18 cellular contexts compared by ENCODE assay signal in the genomic region with DNA sequence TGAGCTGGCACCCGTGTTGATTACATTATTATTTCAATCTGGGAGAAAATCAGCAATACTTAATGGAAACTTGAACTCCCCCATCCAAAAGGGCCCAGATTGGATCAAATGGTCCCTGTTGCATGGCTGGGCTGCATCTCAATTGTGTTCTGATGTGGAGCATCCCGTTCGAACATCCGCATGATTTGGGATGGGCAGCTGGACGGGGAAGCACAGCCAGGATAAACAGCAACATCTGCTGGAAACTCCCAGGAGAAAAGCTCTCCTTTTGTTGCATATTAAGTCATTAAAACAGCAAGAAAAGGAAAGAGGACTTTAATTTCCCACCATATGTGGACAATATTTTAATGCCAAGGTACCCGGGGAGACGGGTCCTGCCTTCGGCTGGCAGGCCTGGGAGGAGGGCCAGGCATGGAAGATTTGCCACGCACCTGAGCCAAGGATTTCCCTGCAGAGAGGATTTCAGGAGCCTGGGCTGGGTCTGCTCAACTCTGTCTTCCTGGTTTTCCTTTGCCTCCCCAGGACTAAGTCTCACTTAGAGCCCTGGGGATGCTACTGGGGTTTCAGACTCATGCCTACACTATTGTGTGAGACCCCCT. TPM values are rescaled to one million over a fixed set of nuclear protein-coding genes. Genes with fewer than 3 reads are reported as not detected.
DNase-seq lines count a peak whose midpoint lies in the region; ATAC-seq and TF ChIP-seq lines count a peak whose summit lies in the region.
"Had no signal": no experiment of that assay in that cellular context is flagged by ENCODE, and none has a peak within 500 bp of the region (broad histone marks: within the 10 kb centered on the region; RNA-seq: fewer than 3 reads in every experiment).

No MANE protein-coding gene starts in this region.

- no peak for TF ChIP-seq CTCF in osteoblast (IDR thresholded peaks at IDR 0.05; ENCODE audit: extremely low read depth, low read depth, low read length)

- no peak overlapping the region for H3K27ac ChIP-seq in osteoblast (ENCODE audit: low read depth, low read length)
- H3K27ac ChIP-seq: 22Rv1, SJCRH30 had no signal

- no peaks in the 10 kb centered on the region for H3K79me2 ChIP-seq in osteoblast (ENCODE audit: insufficient read depth, low read length)

- no peak overlapping the region for H3K4me3 Mint-ChIP-seq in activated T-helper 2 cell treated with anti-CD3 and anti-CD28 coated beads, Interferon-gamma antibody, Interleukin-2, Interleukin-4, amounts not matched to agents 10 μg/mL and 5 μg/mL and 100 μg/mL, durations not matched to agents 14 hours and 24 hours and 36 hours (ENCODE audit: low read depth)
- H3K4me3 Mint-ChIP-seq: CD8-positive, alpha-beta memory T cell had no signal

- no peaks in the 10 kb centered on the region for H3K9me3 ChIP-seq in osteoblast (ENCODE audit: low read depth, low read length)
- H3K9me3 ChIP-seq: MG63 had no signal

- no peaks in the 10 kb centered on the region for H3K4me1 ChIP-seq in osteoblast (ENCODE audit: insufficient read depth, low read length)
- H3K4me1 ChIP-seq: SJCRH30 had no signal

- H4K20me1 ChIP-seq in osteoblast (ENCODE audit: insufficient read depth, low read length): no peaks in the 10 kb centered on the region

- no peaks in the 10 kb centered on the region for H3K36me3 Mint-ChIP-seq in activated T-helper 2 cell treated with anti-CD3 and anti-CD28 coated beads, Interferon-gamma antibody, Interleukin-2, Interleukin-4, amounts not matched to agents 10 μg/mL and 5 μg/mL and 100 μg/mL, durations not matched to agents 14 hours and 24 hours and 36 hours (ENCODE audit: low read depth)
- H3K36me3 Mint-ChIP-seq: CD8-positive, alpha-beta memory T cell had no signal

- H3K27me3 Mint-ChIP-seq in activated T-helper 2 cell treated with anti-CD3 and anti-CD28 coated beads, Interferon-gamma antibody, Interleukin-2, Interleukin-4, amounts not matched to agents 10 μg/mL and 5 μg/mL and 100 μg/mL, durations not matched to agents 14 hours and 24 hours and 36 hours (ENCODE audit: low read depth): no peaks in the 10 kb centered on the region

- no peaks in the 10 kb centered on the region for H3K27me3 ChIP-seq in osteoblast (ENCODE audit: insufficient read depth, low read length)
- H3K27me3 ChIP-seq: MG63, SJCRH30 had no signal

- no peaks in the 10 kb centered on the region for H3K36me3 ChIP-seq in osteoblast (ENCODE audit: insufficient read depth, low read length)
- H3K36me3 ChIP-seq: MG63, SJCRH30 had no signal

- intact Hi-C loops in activated T-helper 2 cell treated with anti-CD3 and anti-CD28 coated beads, Interferon-gamma antibody, Interleukin-2, Interleukin-4, amounts not matched to agents 10 μg/mL and 5 μg/mL and 100 μg/mL, durations not matched to agents 14 hours and 24 hours and 36 hours (cut with micrococcal nuclease): no loop called here

- H2AFZ ChIP-seq in osteoblast (ENCODE audit: low read length): no peak overlapping the region

- no peak overlapping the region for H3K4me3 ChIP-seq in osteoblast (ENCODE audit: insufficient read depth, low read length)
- H3K4me3 ChIP-seq: MG63, SJCRH30 had no signal

- H3K9me3 Mint-ChIP-seq in activated T-helper 2 cell treated with anti-CD3 and anti-CD28 coated beads, Interferon-gamma antibody, Interleukin-2, Interleukin-4, amounts not matched to agents 10 μg/mL and 5 μg/mL and 100 μg/mL, durations not matched to agents 14 hours and 24 hours and 36 hours: peaks cover 9% of the 10 kb centered on the region

- no peak for ATAC-seq in GM18502 (IDR thresholded peaks at IDR 0.05; ENCODE audit: poor library complexity, unreplicated experiment)

- no peak overlapping the region for H3K27ac Mint-ChIP-seq in activated T-helper 2 cell treated with anti-CD3 and anti-CD28 coated beads, Interferon-gamma antibody, Interleukin-2, Interleukin-4, amounts not matched to agents 10 μg/mL and 5 μg/mL and 100 μg/mL, durations not matched to agents 14 hours and 24 hours and 36 hours
- H3K27ac Mint-ChIP-seq: CD8-positive, alpha-beta memory T cell had no signal

- H3K4me1 Mint-ChIP-seq in activated T-helper 2 cell treated with anti-CD3 and anti-CD28 coated beads, Interferon-gamma antibody, Interleukin-2, Interleukin-4, amounts not matched to agents 10 μg/mL and 5 μg/mL and 100 μg/mL, durations not matched to agents 14 hours and 24 hours and 36 hours (ENCODE audit: low read depth): no peaks in the 10 kb centered on the region
- H3K4me1 Mint-ChIP-seq: CD8-positive, alpha-beta memory T cell had no signal

- DNase-seq in NCI-H1092 treated with DMSO at 0.1 percent for 48 hours (lab: John Stamatoyannopoulos, UW): peak; percentile 50
- DNase-seq in NCI-H1092 (lab: John Stamatoyannopoulos, UW): no peak
- peak; percentile 89 for DNase-seq in DMS 273 treated with DMSO at 0.1 percent for 48 hours (lab: John Stamatoyannopoulos, UW)
- peak; percentile 78 to 87 for DNase-seq in NCI-H524 (lab: John Stamatoyannopoulos, UW)
- DNase-seq in osteoblast (ENCODE audit: insufficient read length, low spot score, missing footprints): peak; percentile 62
- DNase-seq in activated T-helper 2 cell treated with anti-CD3 and anti-CD28 coated beads, Interferon-gamma antibody, Interleukin-2, Interleukin-4, amounts not matched to agents 10 μg/mL and 5 μg/mL and 100 μg/mL, durations not matched to agents 14 hours and 24 hours and 36 hours (ENCODE audit: low spot score): no peak
- DNase-seq in NCI-H2227 (lab: John Stamatoyannopoulos, UW; ENCODE audit: unreplicated experiment): no peak
- DNase-seq: CD8-positive, alpha-beta memory T cell; EL; H7; KG1; MG63; NCI-H1105 treated with DMSO at 0.1 percent for 48 hours; NCI-H2029 treated with DMSO at 0.1 percent for 48 hours had no signal

- H3K4me2 ChIP-seq in osteoblast (ENCODE audit: insufficient read depth, low read length): no peak overlapping the region

RNA-seq across cellular contexts. Expression of a gene that starts 52.4 kb away (rescaled TPM):
- total RNA-seq in osteoblast: 1.1 and 2.4 TPM in 2 replicates
- total RNA-seq in activated T-helper 2 cell treated with anti-CD3 and anti-CD28 coated beads, Interferon-gamma antibody, Interleukin-2, Interleukin-4, amounts not matched to agents 10 μg/mL and 5 μg/mL and 100 μg/mL, durations not matched to agents 14 hours and 24 hours and 36 hours: 0.28 and 0.32 TPM in 2 replicates
- total RNA-seq: CD8-positive, alpha-beta memory T cell; OCI-LY7; SJCRH30 had no signal

Comparison
In these comparisons a context has a peak if more than half of its experiments do, and no peak if none do; other contexts are left out.
1. DNase-seq: peak in NCI-H1092 treated with DMSO at 0.1 percent for 48 hours (single experiment), DMS 273 treated with DMSO at 0.1 percent for 48 hours (single experiment), NCI-H524 (2 of 2) and osteoblast (single experiment); none in NCI-H1092 (single experiment), activated T-helper 2 cell treated with anti-CD3 and anti-CD28 coated beads, Interferon-gamma antibody, Interleukin-2, Interleukin-4, amounts not matched to agents 10 μg/mL and 5 μg/mL and 100 μg/mL, durations not matched to agents 14 hours and 24 hours and 36 hours (single experiment) and NCI-H2227 (single experiment).